Comparison of ENCODE assay signal across 23 cellular contexts in genomic region chrX:2548731-2549423, GRCh38. TPM values are rescaled to one million over a fixed set of nuclear protein-coding genes. Genes with fewer than 3 reads are reported as not detected.
DNase-seq lines count a peak whose midpoint lies in the region; ATAC-seq, FAIRE-seq and TF ChIP-seq lines count a peak whose summit lies in the region.
"Had no signal": no experiment of that assay in that cellular context is flagged by ENCODE, and none has a peak within 500 bp of the region (broad histone marks: within the 10 kb centered on the region; RNA-seq: fewer than 3 reads in every experiment).

No MANE protein-coding gene starts in this region.

- H3K9ac ChIP-seq in HepG2 (ENCODE audit: insufficient read depth, low read depth, low read length), result no peak overlapping the region

- TF ChIP-seq EP300 in HepG2 (IDR thresholded peaks at IDR 0.05; ENCODE audit: low read depth in 2 of 2, low read length in 2 of 2), result no peak
- no peak for TF ChIP-seq EP300 in HepG2 (CRISPR knock-in tag; IDR thresholded peaks at IDR 0.05; ENCODE audit: borderline replicate concordance)

- H4K20me1 ChIP-seq in HepG2 (ENCODE audit: insufficient read depth, low read length), result no peaks in the 10 kb centered on the region

- FAIRE-seq in HepG2 (lab: Jason Lieb, UNC), result peak; percentile 43
- FAIRE-seq: endothelial cell of umbilical vein had no signal

- H3K27me3 ChIP-seq in HepG2 (ENCODE audit: control insufficient read depth in 1 of 2, insufficient read depth in 2 of 2, low read length in 2 of 2) (no peaks in the 10 kb centered on the region), right lobe of liver (no peaks in the 10 kb centered on the region), Panc1 (ENCODE audit: control insufficient read depth, insufficient read depth, low read length) (no peaks in the 10 kb centered on the region), gastrocnemius medialis (peaks cover 2 to 3% (median 2%) of the 10 kb centered on the region in 3 donors)
- H3K27me3 ChIP-seq: left lung, ovary had no signal

- H3K79me2 ChIP-seq in HepG2 (ENCODE audit: insufficient read depth, low read length), result no peaks in the 10 kb centered on the region

- no peaks in the 10 kb centered on the region for H3K9me3 ChIP-seq in HepG2 (ENCODE audit: low read length)
- no peaks in the 10 kb centered on the region for H3K9me3 ChIP-seq in right lobe of liver
- H3K9me3 ChIP-seq in Panc1 (ENCODE audit: control insufficient read depth, insufficient read depth, low read depth, low read length), result no peaks in the 10 kb centered on the region
- no peaks in the 10 kb centered on the region for H3K9me3 ChIP-seq in gastrocnemius medialis
- H3K9me3 ChIP-seq: left lung, ovary had no signal

- POLR2A ChIA-PET in HepG2 (lab: Yijun Ruan, JAX), result no interaction called here
- POLR2A ChIA-PET in Panc1 (lab: Charles Lee), result no interaction called here

- TF ChIP-seq POLR2A in HepG2 (IDR thresholded peaks at IDR 0.05; ENCODE audit: insufficient read depth in 1 of 2, low read depth in 2 of 2, low read length in 2 of 2) (no peak), right lobe of liver (IDR thresholded peaks at IDR 0.05) (no peak), gastrocnemius medialis (IDR thresholded peaks at IDR 0.05) (no peak)

- TF ChIP-seq CTCF in HepG2 (CRISPR knock-in tag; IDR thresholded peaks at IDR 0.05) (peak; percentile 31; the same call in 1 of the 2 replicates), right lobe of liver (IDR thresholded peaks at IDR 0.05) (no peak), Panc1 (IDR thresholded peaks at IDR 0.05) (peak; percentile 20; the same call in 1 of the 2 replicates), gastrocnemius medialis (IDR thresholded peaks at IDR 0.05 in 4 of 5, conservative IDR thresholded peaks at IDR 0.05 in 1 of 5) (no peak)

- 41% methylated on average over 10 of the region's 10 CpGs for WGBS in HepG2 (ENCODE audit: low lambda C conversion rate)
- 40% methylated on average over 8 of the region's 10 CpGs for WGBS in right lobe of liver (ENCODE audit: insufficient coverage, low coverage, low lambda C conversion rate, missing lambda C conversion rate)

- H3K27ac ChIP-seq in HepG2 (ENCODE audit: extremely low read length, insufficient read depth, low read length) (no peak overlapping the region), right lobe of liver (no peak overlapping the region), Panc1 (ENCODE audit: low read length) (no peak overlapping the region), gastrocnemius medialis (no peak overlapping the region)
- H3K27ac ChIP-seq: brain microvascular endothelial cell, left lung, ovary had no signal

- intact Hi-C loops in HepG2 (cut with micrococcal nuclease; ENCODE audit: unreplicated experiment), result no loop called here
- intact Hi-C loops in right lobe of liver (cut with DNase I), result no loop called here
- intact Hi-C loops in Panc1 (cut with micrococcal nuclease; ENCODE audit: unreplicated experiment), result no loop called here
- intact Hi-C loops in gastrocnemius medialis (cut with DNase I; ENCODE audit: low total_unique reads), result no loop called here

- no peak for TF ChIP-seq RAD21 in HepG2 (CRISPR knock-in tag; IDR thresholded peaks at IDR 0.05)

- H3K4me3 ChIP-seq in HepG2 (replicated peaks in 1 of 3; ENCODE audit: insufficient read depth in 1 of 3, low read depth in 2 of 3, low read length in 3 of 3) (no peak overlapping the region), right lobe of liver (no peak overlapping the region), Panc1 (ENCODE audit: low read depth in 2 of 2, low read length in 2 of 2) (no peak overlapping the region), gastrocnemius medialis (no peak overlapping the region)
- H3K4me3 ChIP-seq: left lung, ovary had no signal

- no peak overlapping the region for H2AFZ ChIP-seq in HepG2 (ENCODE audit: low read length)

- DNase-seq in HepG2 (ENCODE audit: low spot score), result no peak
- no peak for DNase-seq in right lobe of liver
- no peak for DNase-seq in Panc1 (ENCODE audit: low read depth, low spot score)
- peak; percentile 33 for DNase-seq in iPS-NIHi7 (ENCODE audit: extremely low spot score)
- DNase-seq in AML-193 (lab: John Stamatoyannopoulos, UW), result no peak
- no peak for DNase-seq in gastrocnemius medialis
- no peak for DNase-seq in stimulated activated CD4-positive, alpha-beta T cell treated with anti-CD3 and anti-CD28 coated beads, Interleukin-15, amount 100 ng/mL, for 24 hours
- DNase-seq in T-helper 9 cell, result no peak
- DNase-seq: activated CD4-positive, alpha-beta memory T cell treated with anti-CD3 and anti-CD28 coated beads, Interleukin-2, amount 10 ng/mL, durations not matched to agents 7 days and 5 days; activated naive CD8-positive, alpha-beta T cell treated with anti-CD3 and anti-CD28 coated beads, Interleukin-2, amount 10 ng/mL, durations not matched to agents 7 days and 5 days; activated T-cell treated with anti-CD3 and anti-CD28 coated beads, Interleukin-2, amount 50 U/mL, for 48 hours; brain microvascular endothelial cell; CD8-positive, alpha-beta memory T cell; HCEC 1CT; Karpas-422; left lung; NCI-H1092 treated with DMSO at 0.1 percent for 48 hours; NK-92 treated with Interleukin-12 subunit alpha and Interleukin-12 subunit beta, amount 100 ng/mL, for 24 hours; ovary; stimulated activated CD4-positive, alpha-beta T cell treated with anti-CD3 and anti-CD28 coated beads, Interleukin-1b, Interleukin-23, amount 100 ng/mL, for 48 hours; T-helper 17 cell; trophoblast cell had no signal

- CTCF ChIA-PET in HepG2 (lab: Yijun Ruan, JAX; ENCODE audit: low intra/inter-chr PET ratio, low total read pairs), result no interaction called here
- CTCF ChIA-PET in Panc1 (lab: Charles Lee), result no interaction called here

- H3K4me1 ChIP-seq in HepG2 (ENCODE audit: insufficient read depth, low read length) (peaks cover 14% of the 10 kb centered on the region), right lobe of liver (no peaks in the 10 kb centered on the region), Panc1 (ENCODE audit: control insufficient read depth, insufficient read depth, low read length) (no peaks in the 10 kb centered on the region), gastrocnemius medialis (no peaks in the 10 kb centered on the region)
- H3K4me1 ChIP-seq: left lung had no signal

- ATAC-seq in HepG2, result peak; percentile 35; the same call in 1 of the 3 replicates
- ATAC-seq in right lobe of liver, result no peak
- no peak for ATAC-seq in Panc1
- ATAC-seq in gastrocnemius medialis, result no peak
- ATAC-seq: T-helper 17 cell had no signal

- in situ Hi-C loops in HepG2 (cut with HindIII; ENCODE audit: extremely low pct_ligation_motif_present, low pct_unique_long_range_greater_than_20kb) (no loop called here), Panc1 (cut with HindIII; ENCODE audit: low pct_unique_long_range_greater_than_20kb, low sequenced_read_pairs) (no loop called here), gastrocnemius medialis (cut with MboI; ENCODE audit: low sequenced_read_pairs in 4 of 4) (no loop called here)

- H3K36me3 ChIP-seq in HepG2 (replicated peaks in 1 of 2; ENCODE audit: control insufficient read depth in 1 of 2, insufficient read depth in 2 of 2, low read length in 2 of 2) (no peaks in the 10 kb centered on the region), right lobe of liver (no peaks in the 10 kb centered on the region), Panc1 (ENCODE audit: control insufficient read depth, insufficient read depth, low read length) (no peaks in the 10 kb centered on the region), gastrocnemius medialis (no peaks in the 10 kb centered on the region)
- H3K36me3 ChIP-seq: brain microvascular endothelial cell, left lung, ovary had no signal

- BruUV-seq in HepG2 (replicated peaks; lab: Mats Ljungman, UMichigan), result no TSS peak
- BruUV-seq in Panc1 (replicated peaks; lab: Mats Ljungman, UMichigan), result no TSS peak

- no peak overlapping the region for H3K4me2 ChIP-seq in HepG2 (ENCODE audit: low read depth, low read length)

RNA-seq across cellular contexts. Expression of gene DHRSX, which starts 48.1 kb away (rescaled TPM):
- 11.4 and 15.5 TPM in 2 replicates for total RNA-seq in HepG2 (2016; rRNA removed; fragmentation: Illumina TruSeq; extraction: Trizol)
- total RNA-seq in HepG2 (2016; cell fraction: cytosol; rRNA removed; fragmentation: Illumina TruSeq; extraction: Trizol; ENCODE audit: low read depth), result 17.0 and 17.1 TPM in 2 replicates
- total RNA-seq in HepG2 (2016; cell fraction: insoluble cytoplasmic fraction; rRNA removed; fragmentation: Illumina TruSeq; extraction: Trizol), result 12.0 and 16.4 TPM in 2 replicates
- 20.4 and 22.0 TPM in 2 replicates for total RNA-seq in HepG2 (2016; cell fraction: membrane; rRNA removed; fragmentation: Illumina TruSeq; extraction: Trizol)
- total RNA-seq in HepG2 (2016; cell fraction: nucleus; rRNA removed; fragmentation: Illumina TruSeq; extraction: Trizol), result 10.0 and 12.2 TPM in 2 replicates
- 24.3 and 28.9 TPM in 2 replicates for polyA plus RNA-seq in HepG2 (2011; rRNA removed)
- polyA plus RNA-seq in HepG2 (2011; cell fraction: cytosol; rRNA removed), result 43.6 and 44.6 TPM in 2 replicates
- 19.8 and 21.8 TPM in 2 replicates for polyA plus RNA-seq in HepG2 (2011; cell fraction: nucleus; rRNA removed)
- polyA plus RNA-seq in HepG2 (2012), result 27.9 and 45.4 TPM in 2 replicates
- 32.7 and 33.4 TPM in 2 replicates for polyA plus RNA-seq in HepG2 (2016; cell fraction: cytosol; fragmentation: Illumina TruSeq; extraction: Trizol; ENCODE audit: low read depth)
- 17.5 and 19.2 TPM in 2 replicates for polyA plus RNA-seq in HepG2 (2016; cell fraction: insoluble cytoplasmic fraction; fragmentation: Illumina TruSeq; extraction: Trizol; ENCODE audit: low read depth)
- polyA plus RNA-seq in HepG2 (2016; cell fraction: membrane; fragmentation: Illumina TruSeq; extraction: Trizol; ENCODE audit: low read depth), result 32.3 and 33.0 TPM in 2 replicates
- 15.6 and 21.5 TPM in 2 replicates for polyA plus RNA-seq in HepG2 (2016; cell fraction: nucleus; fragmentation: Illumina TruSeq; extraction: Trizol; ENCODE audit: insufficient read depth, low read depth)
- polyA minus RNA-seq in HepG2 (2011; rRNA and poly(A)+ RNA removed; ENCODE audit: low replicate concordance), result 43.4 and 47.9 TPM in 2 replicates
- polyA minus RNA-seq in HepG2 (2011; cell fraction: cytosol; rRNA and poly(A)+ RNA removed), result 18.8 and 19.4 TPM in 2 replicates
- 16.5 and 19.1 TPM in 2 replicates for polyA minus RNA-seq in HepG2 (2011; cell fraction: nucleus; rRNA and poly(A)+ RNA removed)
- total RNA-seq in right lobe of liver, result 10 to 100 TPM; 15.6 to 34.5 (median 29.0) TPM
- total RNA-seq in Panc1 (2021; ENCODE audit: unreplicated experiment), result 20.1 TPM
- 21.8 TPM for polyA plus RNA-seq in Panc1 (2012; ENCODE audit: insufficient read length)
- total RNA-seq in gastrocnemius medialis, result 10 to 100 TPM in 3 of 4 donors, 1 to 10 TPM in 1; 9.8 to 31.1 (median 13.6) TPM

RNA-seq across cellular contexts. Expression of gene ZBED1, which starts 48.1 kb away (rescaled TPM):
- total RNA-seq in HepG2 (2016; rRNA removed; fragmentation: Illumina TruSeq; extraction: Trizol) (28.9 and 29.8 TPM in 2 replicates), right lobe of liver (10 to 100 TPM; 21.7 to 44.6 (median 36.9) TPM), Panc1 (2021; ENCODE audit: unreplicated experiment) (23.9 TPM), gastrocnemius medialis (100 to 1,000 TPM in 2 of 4 donors, 10 to 100 TPM in 2; 76.8 to 191 (median 131) TPM)
- 4.7 and 6.3 TPM in 2 replicates for total RNA-seq in HepG2 (2016; cell fraction: cytosol; rRNA removed; fragmentation: Illumina TruSeq; extraction: Trizol; ENCODE audit: low read depth)
- 24.4 and 29.9 TPM in 2 replicates for total RNA-seq in HepG2 (2016; cell fraction: insoluble cytoplasmic fraction; rRNA removed; fragmentation: Illumina TruSeq; extraction: Trizol)
- 21.5 and 24.7 TPM in 2 replicates for total RNA-seq in HepG2 (2016; cell fraction: membrane; rRNA removed; fragmentation: Illumina TruSeq; extraction: Trizol)
- 14.1 and 17.2 TPM in 2 replicates for total RNA-seq in HepG2 (2016; cell fraction: nucleus; rRNA removed; fragmentation: Illumina TruSeq; extraction: Trizol)
- polyA plus RNA-seq in HepG2 (2011; rRNA removed), result 20.0 and 24.1 TPM in 2 replicates
- polyA plus RNA-seq in HepG2 (2011; cell fraction: cytosol; rRNA removed), result 17.2 and 25.9 TPM in 2 replicates
- polyA plus RNA-seq in HepG2 (2011; cell fraction: nucleus; rRNA removed), result 15.2 and 18.2 TPM in 2 replicates
- polyA plus RNA-seq in HepG2 (2012), result 18.2 TPM in 2 replicates
- 3.0 and 3.2 TPM in 2 replicates for polyA plus RNA-seq in HepG2 (2016; cell fraction: cytosol; fragmentation: Illumina TruSeq; extraction: Trizol; ENCODE audit: low read depth)
- 25.3 and 26.7 TPM in 2 replicates for polyA plus RNA-seq in HepG2 (2016; cell fraction: insoluble cytoplasmic fraction; fragmentation: Illumina TruSeq; extraction: Trizol; ENCODE audit: low read depth)
- polyA plus RNA-seq in HepG2 (2016; cell fraction: membrane; fragmentation: Illumina TruSeq; extraction: Trizol; ENCODE audit: low read depth), result 10.1 and 11.7 TPM in 2 replicates
- polyA plus RNA-seq in HepG2 (2016; cell fraction: nucleus; fragmentation: Illumina TruSeq; extraction: Trizol; ENCODE audit: insufficient read depth, low read depth), result 17.2 and 17.7 TPM in 2 replicates
- 51.4 and 60.3 TPM in 2 replicates for polyA minus RNA-seq in HepG2 (2011; rRNA and poly(A)+ RNA removed; ENCODE audit: low replicate concordance)
- 25.4 and 30.2 TPM in 2 replicates for polyA minus RNA-seq in HepG2 (2011; cell fraction: cytosol; rRNA and poly(A)+ RNA removed)
- polyA minus RNA-seq in HepG2 (2011; cell fraction: nucleus; rRNA and poly(A)+ RNA removed), result 10.9 and 13.4 TPM in 2 replicates
- 19.1 TPM for polyA plus RNA-seq in Panc1 (2012; ENCODE audit: insufficient read length)

Comparison
In these comparisons a context has a peak if more than half of its experiments do, and no peak if none do; other contexts are left out.
1. CTCF ChIP-seq: peak in HepG2 (single experiment) and Panc1 (single experiment); none in right lobe of liver (0 of 4) and gastrocnemius medialis (0 of 5).